8 cellular contexts compared by ENCODE assay signal in genomic region chr4:153207561-153207960, GRCh38. TPM values are rescaled to one million over a fixed set of nuclear protein-coding genes. Genes with fewer than 3 reads are reported as not detected.
A peak's percentile ranks its signal among the peaks of the same experiment; 100 is the strongest.
DNase-seq lines count a peak whose midpoint lies in the region; ATAC-seq, FAIRE-seq and TF ChIP-seq lines count a peak whose summit lies in the region.

No MANE protein-coding gene starts in this region.

- intact Hi-C loops in left lung (cut with DNase I): no loop called here

- H3K27me3 Mint-ChIP-seq in chondrocyte (ENCODE audit: low read depth): no peaks in the 10 kb centered on the region

- TF ChIP-seq CTCF in A549 (IDR thresholded peaks at IDR 0.05) (peak; percentile 43), chondrocyte (IDR thresholded peaks at IDR 0.05) (peak; percentile 74), left lung (IDR thresholded peaks at IDR 0.05) (peak; percentile 38 to 46)

- TF ChIP-seq RAD21 in A549 (conservative IDR thresholded peaks at IDR 0.05 in 1 of 2, IDR thresholded peaks at IDR 0.05 in 1 of 2): peak; percentile 37 to 38

- peaks cover 3% of the 10 kb centered on the region for H3K9me3 Mint-ChIP-seq in chondrocyte (ENCODE audit: low read depth)

- peaks cover 9% of the 10 kb centered on the region for H3K4me1 Mint-ChIP-seq in chondrocyte (ENCODE audit: low read depth)

- H3K4me2 ChIP-seq in A549: no peak overlapping the region

- peak; percentile 91 to 93; a peak in 5 of 6 replicates for ATAC-seq in A549
- ATAC-seq in left lung: no peak
- ATAC-seq in GM21360 (IDR thresholded peaks at IDR 0.05; ENCODE audit: unreplicated experiment): no peak
- no peak for ATAC-seq in HG03159 (IDR thresholded peaks at IDR 0.05; ENCODE audit: unreplicated experiment)

- H3K9me3 ChIP-seq in A549 (no peaks in the 10 kb centered on the region), left lung (no peaks in the 10 kb centered on the region)

- H3K4me1 ChIP-seq in A549 (no peaks in the 10 kb centered on the region), left lung (peaks cover 0 to 4% of the 10 kb centered on the region in 2 donors)

- no peak overlapping the region for H3K27ac ChIP-seq in A549
- no peak overlapping the region for H3K27ac ChIP-seq in left lung

- peak; percentile 16 to 35 for DNase-seq in A549 (ENCODE audit: low read depth in 1 of 2, low spot score in 1 of 2)
- peak; percentile 56 for DNase-seq in HTR-8/SVneo (ENCODE audit: insufficient read length, low spot score)
- DNase-seq in chondrocyte (ENCODE audit: low spot score): no peak
- no peak for DNase-seq in left lung
- DNase-seq in activated CD4-positive, alpha-beta T cell treated with anti-CD3 and anti-CD28 coated beads for 4 hours: no peak
- no peak for DNase-seq in NK-92 (lab: John Stamatoyannopoulos, UW; ENCODE audit: unreplicated experiment)

- H3K36me3 Mint-ChIP-seq in chondrocyte (ENCODE audit: low read depth): no peaks in the 10 kb centered on the region

- no peaks in the 10 kb centered on the region for H3K36me3 ChIP-seq in left lung

- FAIRE-seq in A549 (lab: Jason Lieb, UNC) (no peak), HTR-8/SVneo (lab: Jason Lieb, UNC) (peak; percentile 33)

- CTCF ChIA-PET in A549 (lab: Yijun Ruan, JAX): interaction anchor here (0.7 to 1.3 kb wide), 3 partner anchors 37 to 106 kb away, joined by 3 to 5 read pairs (median 4); no protein-coding TSS in a partner anchor

- H3K4me3 Mint-ChIP-seq in chondrocyte (ENCODE audit: unreplicated experiment): no peak overlapping the region

- TF ChIP-seq POLR2A in A549 (IDR thresholded peaks at IDR 0.05; ENCODE audit: low read length): no peak

- POLR2A ChIA-PET in A549 (lab: Yijun Ruan, JAX): no interaction called here

- no peak overlapping the region for H3K27ac Mint-ChIP-seq in chondrocyte (ENCODE audit: unreplicated experiment)

- no peaks in the 10 kb centered on the region for H3K27me3 ChIP-seq in left lung

- TF ChIP-seq EP300 in A549 (IDR thresholded peaks at IDR 0.05): no peak

- H3K4me3 ChIP-seq in A549 (no peak overlapping the region), left lung (no peak overlapping the region)

- 35% methylated on average over 7 of the region's 7 CpGs for WGBS in A549 (ENCODE audit: missing lambda C conversion rate)

TF ChIP-seq in A549, 52 proteins besides CTCF, POLR2A, EP300 and RAD21:
- TF ChIP-seq NPAS2 (CRISPR knock-in tag; IDR thresholded peaks at IDR 0.05; ENCODE audit: borderline replicate concordance) (no peak), MAFK (IDR thresholded peaks at IDR 0.05; ENCODE audit: partially characterized antibody) (no peak), SMC3 (IDR thresholded peaks at IDR 0.05) (peak; percentile 52; the same call in 2 of the 3 replicates)
TF ChIP-seq in A549: peak in this region for 1.

RNA-seq across cellular contexts. Expression of gene TRIM2, which starts 3.3 kb away (rescaled TPM):
- 0.92 and 1.0 TPM in 2 replicates for polyA plus RNA-seq in A549 (2011; rRNA removed)
- polyA plus RNA-seq in A549 (2012; cell fraction: cytosol; rRNA removed): 0.14 and 0.29 TPM in 2 replicates
- 0.32 and 0.44 TPM in 2 replicates for polyA plus RNA-seq in A549 (2012; cell fraction: nucleus; rRNA removed)
- polyA plus RNA-seq in A549 (2017; fragmentation: RNase III; extraction: RNeasy Plus Mini Kit Qiagen cat#74134 plus additional on column Dnase treatment): 1.0 to 1.4 TPM (median 1.2 TPM) in 3 replicates
- 5.2 and 6.1 TPM in 2 replicates for polyA minus RNA-seq in A549 (2011; rRNA and poly(A)+ RNA removed)
- 18.2 to 25.8 TPM (median 19.1 TPM) in 3 replicates for total RNA-seq in chondrocyte
- 10 to 100 TPM; 49.6 to 64.5 TPM for total RNA-seq in left lung

Comparison
In these comparisons a context has a peak if more than half of its experiments do, and no peak if none do; other contexts are left out.
1. ATAC-seq: peak in A549 (2 of 2); none in left lung (single experiment), GM21360 (single experiment) and HG03159 (single experiment).
2. DNase-seq: peak in A549 (2 of 2) and HTR-8/SVneo (single experiment); none in chondrocyte (single experiment), left lung (0 of 2), activated CD4-positive, alpha-beta T cell treated with anti-CD3 and anti-CD28 coated beads for 4 hours (0 of 2) and NK-92 (single experiment).
3. Peak in every context shown above with its lines, with median percentiles within 50 percentile points of each other: CTCF ChIP-seq.